ENCODE assay signal across 1 cellular context in the genomic region with DNA sequence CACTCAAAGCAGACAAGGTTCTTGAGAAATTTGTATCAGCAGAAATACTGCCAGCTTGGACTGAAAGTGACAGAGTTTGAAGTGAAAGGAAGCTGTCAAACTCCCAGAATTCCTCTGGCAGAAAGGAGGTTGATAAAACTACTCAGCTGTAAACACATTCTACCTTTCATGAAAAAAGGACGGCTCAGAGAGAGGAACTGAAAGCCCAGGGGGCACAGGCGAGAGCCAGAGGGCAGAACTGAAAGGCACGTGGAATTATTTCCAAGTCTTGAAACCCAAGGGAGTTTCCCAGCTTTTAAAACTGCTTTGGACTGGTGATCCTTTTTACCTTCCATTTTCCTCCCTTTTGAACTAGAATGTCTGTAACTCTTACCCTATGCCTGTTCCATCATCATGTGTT.
TF ChIP-seq lines count a peak whose summit lies in the region.

No MANE protein-coding gene starts in this region.

TF ChIP-seq in HCT116, 20 proteins besides CTCF, POLR2A, EP300 and RAD21 (continued from another document):
- TF ChIP-seq, protein P1, sequence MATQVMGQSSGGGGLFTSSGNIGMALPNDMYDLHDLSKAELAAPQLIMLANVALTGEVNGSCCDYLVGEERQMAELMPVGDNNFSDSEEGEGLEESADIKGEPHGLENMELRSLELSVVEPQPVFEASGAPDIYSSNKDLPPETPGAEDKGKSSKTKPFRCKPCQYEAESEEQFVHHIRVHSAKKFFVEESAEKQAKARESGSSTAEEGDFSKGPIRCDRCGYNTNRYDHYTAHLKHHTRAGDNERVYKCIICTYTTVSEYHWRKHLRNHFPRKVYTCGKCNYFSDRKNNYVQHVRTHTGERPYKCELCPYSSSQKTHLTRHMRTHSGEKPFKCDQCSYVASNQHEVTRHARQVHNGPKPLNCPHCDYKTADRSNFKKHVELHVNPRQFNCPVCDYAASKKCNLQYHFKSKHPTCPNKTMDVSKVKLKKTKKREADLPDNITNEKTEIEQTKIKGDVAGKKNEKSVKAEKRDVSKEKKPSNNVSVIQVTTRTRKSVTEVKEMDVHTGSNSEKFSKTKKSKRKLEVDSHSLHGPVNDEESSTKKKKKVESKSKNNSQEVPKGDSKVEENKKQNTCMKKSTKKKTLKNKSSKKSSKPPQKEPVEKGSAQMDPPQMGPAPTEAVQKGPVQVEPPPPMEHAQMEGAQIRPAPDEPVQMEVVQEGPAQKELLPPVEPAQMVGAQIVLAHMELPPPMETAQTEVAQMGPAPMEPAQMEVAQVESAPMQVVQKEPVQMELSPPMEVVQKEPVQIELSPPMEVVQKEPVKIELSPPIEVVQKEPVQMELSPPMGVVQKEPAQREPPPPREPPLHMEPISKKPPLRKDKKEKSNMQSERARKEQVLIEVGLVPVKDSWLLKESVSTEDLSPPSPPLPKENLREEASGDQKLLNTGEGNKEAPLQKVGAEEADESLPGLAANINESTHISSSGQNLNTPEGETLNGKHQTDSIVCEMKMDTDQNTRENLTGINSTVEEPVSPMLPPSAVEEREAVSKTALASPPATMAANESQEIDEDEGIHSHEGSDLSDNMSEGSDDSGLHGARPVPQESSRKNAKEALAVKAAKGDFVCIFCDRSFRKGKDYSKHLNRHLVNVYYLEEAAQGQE (IDR thresholded peaks at IDR 0.05; ENCODE audit: low read depth): no peak
- TF ChIP-seq SIN3A (IDR thresholded peaks at IDR 0.05; ENCODE audit: low read depth): no peak
- TF ChIP-seq SRF (IDR thresholded peaks at IDR 0.05; ENCODE audit: low read depth): no peak
- no peak for TF ChIP-seq CEBPB (IDR thresholded peaks at IDR 0.05; ENCODE audit: low read depth)
- TF ChIP-seq ZNF274 (IDR thresholded peaks at IDR 0.05; ENCODE audit: low read depth, low read length): no peak
